In the genomic region with DNA sequence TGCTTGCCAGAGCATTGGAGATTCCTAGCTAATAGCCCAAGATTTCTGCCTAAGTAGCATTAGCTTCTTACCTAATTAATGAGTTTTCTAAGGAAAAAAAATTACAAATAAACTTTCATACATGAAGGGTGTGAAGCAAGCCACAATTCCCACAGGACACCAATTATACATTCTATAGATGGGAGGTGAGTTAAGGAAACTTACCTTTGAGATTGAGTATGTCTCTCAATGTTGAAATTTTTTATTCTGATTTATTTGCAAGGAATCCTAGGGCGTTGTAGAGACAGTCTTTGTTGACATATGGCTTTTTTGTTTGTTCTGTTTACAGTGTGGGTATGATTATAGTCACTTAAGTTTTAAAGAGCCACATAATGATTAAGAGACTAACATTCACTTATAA, we compare ENCODE assay signal across 35 cellular contexts.
"Had no signal": no experiment of that assay in that cellular context is flagged by ENCODE, and none has a peak within 500 bp of the region (broad histone marks: within the 10 kb centered on the region; RNA-seq: fewer than 3 reads in every experiment).

No MANE protein-coding gene starts in this region.

- H3K4me3 ChIP-seq: MG63 had no signal

- DNase-seq: Kasumi-1, MG63, MM.1S, MV-4-11, NCI-H1048, NCI-H1092, NCI-H1092 treated with DMSO at 0.1 percent for 48 hours, NCI-H1105, NCI-H1105 treated with DMSO at 0.1 percent for 48 hours, NCI-H1417, NCI-H1417 treated with DMSO at 0.1 percent for 48 hours, NCI-H1436, NCI-H1436 treated with DMSO at 0.1 percent for 48 hours, NCI-H146, NCI-H1694, NCI-H1694 treated with DMSO at 0.1 percent for 48 hours, NCI-H187, NCI-H187 treated with DMSO at 0.1 percent for 48 hours, NCI-H1930, NCI-H2029, NCI-H2029 treated with DMSO at 0.1 percent for 48 hours, NCI-H2081, NCI-H2081 treated with DMSO at 0.1 percent for 48 hours, NCI-H2107, NCI-H2171, NCI-H2171 treated with DMSO at 0.1 percent for 48 hours, NCI-H2227 treated with DMSO at 0.1 percent for 48 hours, NCI-H226, NCI-H345, NCI-H446, NCI-H446 treated with DMSO at 0.1 percent for 48 hours, NCI-H510A, NCI-H510A treated with DMSO at 0.1 percent for 48 hours, NCI-H524, NCI-H524 treated with DMSO at 0.1 percent for 48 hours had no signal

- H3K36me3 ChIP-seq: MG63 had no signal

- H3K9me3 ChIP-seq: MG63 had no signal
